In genomic region chr20:235891-236290, GRCh38 we compare ENCODE assay signal across 12 cellular contexts. TPM values are rescaled to one million over a fixed set of nuclear protein-coding genes. Genes with fewer than 3 reads are reported as not detected.
DNase-seq lines count a peak whose midpoint lies in the region; FAIRE-seq and TF ChIP-seq lines count a peak whose summit lies in the region.
"Had no signal": no experiment of that assay in that cellular context is flagged by ENCODE, and none has a peak within 500 bp of the region (broad histone marks: within the 10 kb centered on the region; RNA-seq: fewer than 3 reads in every experiment).

No MANE protein-coding gene starts in this region.

- peaks cover 0 to 4% of the 10 kb centered on the region in 2 experiments for H3K27me3 ChIP-seq in endothelial cell of umbilical vein (ENCODE audit: control insufficient read depth in 2 of 2, insufficient read depth in 2 of 2, low read length in 2 of 2)

- in situ Hi-C loops in G401 (cut with HindIII; ENCODE audit: low sequenced_read_pairs): loop anchor here (5.0 kb wide), 1 partner anchor 96 kb away; no protein-coding TSS in a partner anchor
- in situ Hi-C loops in GM13976 (cut with MboI; ENCODE audit: low sequenced_read_pairs, unreplicated experiment): no loop called here

- no peaks in the 10 kb centered on the region for H3K9me3 ChIP-seq in endothelial cell of umbilical vein (replicated peaks; ENCODE audit: control insufficient read depth, insufficient read depth, low read length)

- H4K20me1 ChIP-seq in endothelial cell of umbilical vein (replicated peaks; ENCODE audit: control insufficient read depth, extremely low read depth, insufficient read depth, low read length): no peaks in the 10 kb centered on the region

- no peak overlapping the region for H2AFZ ChIP-seq in endothelial cell of umbilical vein (ENCODE audit: low read depth, low read length)

- peak in 1 of 2 donors; percentile 21 for TF ChIP-seq CTCF in endothelial cell of umbilical vein (IDR thresholded peaks at IDR 0.05; ENCODE audit: extremely low read depth in 1 of 2, insufficient read depth in 1 of 2, low read depth in 1 of 2, low read length in 2 of 2)
- TF ChIP-seq CTCF in GM13976 (IDR thresholded peaks at IDR 0.05; ENCODE audit: borderline replicate concordance, control extremely low read depth, extremely low read depth, insufficient read depth, missing control alignments): no peak

- dilution Hi-C loops in endothelial cell of umbilical vein (cut with MboI; ENCODE audit: extremely low pct_ligation_motif_present, low sequenced_read_pairs): no loop called here

- H3K4me2 ChIP-seq in endothelial cell of umbilical vein (ENCODE audit: insufficient read depth, low read length): no peak overlapping the region

- H3K4me3 ChIP-seq in endothelial cell of umbilical vein (replicated peaks in 1 of 3; ENCODE audit: insufficient read depth in 1 of 3, low read depth in 1 of 3, low read length in 3 of 3): no peak overlapping the region

- BruUV-seq in endothelial cell of umbilical vein (replicated peaks; lab: Mats Ljungman, UMichigan): no TSS peak

- intact Hi-C loops in endothelial cell of umbilical vein (cut with micrococcal nuclease): no loop called here

- DNase-seq in G401 (ENCODE audit: low spot score) (peak; percentile 24), NCI-H460 (ENCODE audit: extremely low read depth, low read depth) (peak; percentile 15), endothelial cell of umbilical vein (ENCODE audit: low read depth, low spot score) (peak; percentile 16), myocyte (ENCODE audit: low read depth) (peak; percentile 81), NCI-H146 (lab: John Stamatoyannopoulos, UW) (no peak), GM13976 (ENCODE audit: low spot score) (no peak), amniotic stem cell (lab: John Stamatoyannopoulos, UW) (no peak)
- no peak for DNase-seq in stimulated activated CD4-positive, alpha-beta T cell treated with anti-CD3 and anti-CD28 coated beads, Interleukin-2, amount 100 ng/mL, for 24 hours
- DNase-seq: effector memory CD8-positive, alpha-beta T cell; left cardiac atrium; NCI-H1694; T-cell had no signal

- no peaks in the 10 kb centered on the region for H3K79me2 ChIP-seq in endothelial cell of umbilical vein (ENCODE audit: control insufficient read depth, insufficient read depth, low read length)

- no peak for TF ChIP-seq POLR2A in endothelial cell of umbilical vein (IDR thresholded peaks at IDR 0.05; ENCODE audit: low read depth, low read length)

- no peak overlapping the region for H3K27ac ChIP-seq in endothelial cell of umbilical vein (ENCODE audit: insufficient read depth, low read depth, low read length)

- CTCF ChIA-PET in endothelial cell of umbilical vein (lab: Charles Lee): interaction anchor here (0.6 to 1.8 kb wide), 7 partner anchors 8 to 503 kb away, joined by 3 to 7 read pairs (median 3); no protein-coding TSS in a partner anchor

- FAIRE-seq in endothelial cell of umbilical vein (lab: Jason Lieb, UNC): no peak

- H3K9me1 ChIP-seq in endothelial cell of umbilical vein (replicated peaks; ENCODE audit: control insufficient read depth, extremely low read depth, insufficient read depth, low read length): no peaks in the 10 kb centered on the region

- H3K36me3 ChIP-seq in endothelial cell of umbilical vein (ENCODE audit: control insufficient read depth in 2 of 2, extremely low read depth in 1 of 2, insufficient read depth in 2 of 2, low read length in 2 of 2): no peaks in the 10 kb centered on the region

- POLR2A ChIA-PET in endothelial cell of umbilical vein (lab: Charles Lee): no interaction called here

- H3K4me1 ChIP-seq in endothelial cell of umbilical vein (ENCODE audit: control insufficient read depth, extremely low read depth, insufficient read depth, low read length): no peaks in the 10 kb centered on the region

- H3K9ac ChIP-seq in endothelial cell of umbilical vein (replicated peaks; ENCODE audit: extremely low read depth, insufficient read depth, low read length): no peak overlapping the region

TF ChIP-seq in endothelial cell of umbilical vein, 7 proteins besides CTCF, POLR2A, EP300 and RAD21:
- TF ChIP-seq GATA2 (IDR thresholded peaks at IDR 0.05; ENCODE audit: insufficient read depth, insufficient read length, low read depth, low read length): no peak
- no peak for TF ChIP-seq MYC (IDR thresholded peaks at IDR 0.05; ENCODE audit: low read depth, low read length)
- no peak for TF ChIP-seq MAX (IDR thresholded peaks at IDR 0.05; ENCODE audit: insufficient read depth, insufficient read length)
- no peak for TF ChIP-seq JUN (IDR thresholded peaks at IDR 0.05; ENCODE audit: borderline replicate concordance, insufficient read depth, insufficient read length, low read depth)
- TF ChIP-seq FOS (IDR thresholded peaks at IDR 0.05; ENCODE audit: borderline replicate concordance, insufficient read depth, low read length): no peak
- no peak for TF ChIP-seq POLR2AphosphoS5 (IDR thresholded peaks at IDR 0.05; ENCODE audit: insufficient read depth, low read depth, low read length)
- TF ChIP-seq EZH2 (IDR thresholded peaks at IDR 0.05; ENCODE audit: borderline replicate concordance, low read depth, low read length, severe bottlenecking): no peak
TF ChIP-seq in endothelial cell of umbilical vein: peak in this region for 0.

RNA-seq across cellular contexts. Expression of gene DEFB129, which starts 8.8 kb away (rescaled TPM):
- not detected in 2 replicates for total RNA-seq in G401 (2014; rRNA removed; shearing (Covaris generic))
- total RNA-seq in NCI-H460 (2014; rRNA removed; shearing (Covaris generic)): not detected in 2 replicates
- polyA plus RNA-seq in NCI-H460 (2014; cell fraction: nucleus; rRNA removed): not detected in 2 replicates
- total RNA-seq in endothelial cell of umbilical vein (not detected in 2 replicates), myocyte (not detected in 2 replicates)
- not detected in 2 replicates for polyA plus RNA-seq in endothelial cell of umbilical vein
- not detected in 2 replicates for polyA plus RNA-seq in endothelial cell of umbilical vein (2011; cell fraction: cytosol; rRNA removed)
- polyA plus RNA-seq in endothelial cell of umbilical vein (2011; cell fraction: nucleus; rRNA removed): not detected in 2 replicates
- polyA plus RNA-seq in endothelial cell of umbilical vein (2012): not detected in 2 replicates
- polyA minus RNA-seq in endothelial cell of umbilical vein: not detected in 2 replicates
- polyA minus RNA-seq in endothelial cell of umbilical vein (2011; cell fraction: cytosol; rRNA and poly(A)+ RNA removed): not detected
- not detected in 2 replicates for polyA minus RNA-seq in endothelial cell of umbilical vein (2011; cell fraction: nucleus; rRNA and poly(A)+ RNA removed)
- not detected for polyA plus RNA-seq in myocyte (2012)
- total RNA-seq: left cardiac atrium, T-cell had no signal

RNA-seq across cellular contexts. Expression of gene DEFB132, which starts 21.6 kb away (rescaled TPM):
- not detected in 2 replicates for total RNA-seq in G401 (2014; rRNA removed; shearing (Covaris generic))
- not detected in 2 replicates for total RNA-seq in NCI-H460 (2014; rRNA removed; shearing (Covaris generic))
- polyA plus RNA-seq in NCI-H460 (2014; cell fraction: nucleus; rRNA removed): not detected in 2 replicates
- total RNA-seq in endothelial cell of umbilical vein (not detected in 2 replicates), myocyte (not detected in 2 replicates)
- polyA plus RNA-seq in endothelial cell of umbilical vein: not detected in 2 replicates
- polyA plus RNA-seq in endothelial cell of umbilical vein (2011; cell fraction: cytosol; rRNA removed): not detected in 2 replicates
- not detected in 2 replicates for polyA plus RNA-seq in endothelial cell of umbilical vein (2011; cell fraction: nucleus; rRNA removed)
- not detected in 2 replicates for polyA plus RNA-seq in endothelial cell of umbilical vein (2012)
- not detected in 2 replicates for polyA minus RNA-seq in endothelial cell of umbilical vein
- polyA minus RNA-seq in endothelial cell of umbilical vein (2011; cell fraction: cytosol; rRNA and poly(A)+ RNA removed): not detected
- not detected in 2 replicates for polyA minus RNA-seq in endothelial cell of umbilical vein (2011; cell fraction: nucleus; rRNA and poly(A)+ RNA removed)
- not detected for polyA plus RNA-seq in myocyte (2012)
- total RNA-seq: T-cell had no signal

RNA-seq across cellular contexts. Expression of gene DEFB128, which starts 46.4 kb away (rescaled TPM):
- total RNA-seq in G401 (2014; rRNA removed; shearing (Covaris generic)): not detected in 2 replicates
- total RNA-seq in NCI-H460 (2014; rRNA removed; shearing (Covaris generic)): not detected in 2 replicates
- polyA plus RNA-seq in NCI-H460 (2014; cell fraction: nucleus; rRNA removed): not detected in 2 replicates
- total RNA-seq in endothelial cell of umbilical vein (not detected in 2 replicates), myocyte (not detected in 2 replicates)
- polyA plus RNA-seq in endothelial cell of umbilical vein: not detected in 2 replicates
- polyA plus RNA-seq in endothelial cell of umbilical vein (2011; cell fraction: cytosol; rRNA removed): not detected in 2 replicates
- not detected in 2 replicates for polyA plus RNA-seq in endothelial cell of umbilical vein (2011; cell fraction: nucleus; rRNA removed)
- polyA plus RNA-seq in endothelial cell of umbilical vein (2012): not detected in 2 replicates
- polyA minus RNA-seq in endothelial cell of umbilical vein: not detected in 2 replicates
- polyA minus RNA-seq in endothelial cell of umbilical vein (2011; cell fraction: cytosol; rRNA and poly(A)+ RNA removed): not detected
- not detected in 2 replicates for polyA minus RNA-seq in endothelial cell of umbilical vein (2011; cell fraction: nucleus; rRNA and poly(A)+ RNA removed)
- polyA plus RNA-seq in myocyte (2012): not detected
- total RNA-seq: left cardiac atrium, T-cell had no signal

RNA-seq across cellular contexts. Expression of gene C20orf96, which starts 54.7 kb away (rescaled TPM):
- 1.0 and 4.5 TPM in 2 replicates for total RNA-seq in G401 (2014; rRNA removed; shearing (Covaris generic))
- total RNA-seq in NCI-H460 (2014; rRNA removed; shearing (Covaris generic)): 1.0 and 3.4 TPM in 2 replicates
- polyA plus RNA-seq in NCI-H460 (2014; cell fraction: nucleus; rRNA removed): 5.3 and 6.9 TPM in 2 replicates
- total RNA-seq in endothelial cell of umbilical vein: 17.0 and 20.0 TPM in 2 replicates
- 17.2 and 17.7 TPM in 2 replicates for polyA plus RNA-seq in endothelial cell of umbilical vein
- polyA plus RNA-seq in endothelial cell of umbilical vein (2011; cell fraction: cytosol; rRNA removed): 14.0 and 14.3 TPM in 2 replicates
- 51.4 and 61.9 TPM in 2 replicates for polyA plus RNA-seq in endothelial cell of umbilical vein (2011; cell fraction: nucleus; rRNA removed)
- polyA plus RNA-seq in endothelial cell of umbilical vein (2012): 22.2 and 23.0 TPM in 2 replicates
- 9.0 and 15.1 TPM in 2 replicates for polyA minus RNA-seq in endothelial cell of umbilical vein
- polyA minus RNA-seq in endothelial cell of umbilical vein (2011; cell fraction: cytosol; rRNA and poly(A)+ RNA removed): not detected
- 14.0 and 17.0 TPM in 2 replicates for polyA minus RNA-seq in endothelial cell of umbilical vein (2011; cell fraction: nucleus; rRNA and poly(A)+ RNA removed)
- 2.5 and 3.3 TPM in 2 replicates for total RNA-seq in myocyte
- polyA plus RNA-seq in myocyte (2012): 11.1 TPM

Comparison
In these comparisons a context has a peak if more than half of its experiments do, and no peak if none do; other contexts are left out.
1. DNase-seq: peak in G401 (single experiment), NCI-H460 (single experiment), endothelial cell of umbilical vein (single experiment) and myocyte (single experiment); none in NCI-H146 (single experiment), GM13976 (single experiment), amniotic stem cell (single experiment) and stimulated activated CD4-positive, alpha-beta T cell treated with anti-CD3 and anti-CD28 coated beads, Interleukin-2, amount 100 ng/mL, for 24 hours (0 of 2).